In the genomic region with DNA sequence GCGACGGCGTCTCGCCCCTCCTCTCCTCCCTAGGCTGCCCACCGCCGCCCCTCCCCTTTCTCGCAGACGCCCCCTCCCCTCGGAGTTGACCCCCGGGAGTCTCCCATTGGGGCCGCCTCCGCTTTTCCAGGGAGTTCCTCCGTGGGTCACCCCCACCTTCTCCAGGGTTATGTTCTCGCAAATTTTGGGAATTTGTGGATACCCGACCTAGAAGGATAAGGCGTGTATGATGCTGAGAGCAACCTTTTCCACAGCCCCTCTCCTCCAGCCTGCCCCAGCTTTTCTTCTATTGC, we compare ENCODE assay signal across 8 cellular contexts. TPM values are rescaled to one million over a fixed set of nuclear protein-coding genes. Genes with fewer than 3 reads are reported as not detected.
DNase-seq lines count a peak whose midpoint lies in the region; TF ChIP-seq lines count a peak whose summit lies in the region.

No MANE protein-coding gene starts in this region.

- H3K36me3 ChIP-seq in A673 (ENCODE audit: insufficient read depth, low read length, poor library complexity, severe bottlenecking), result no peaks in the 10 kb centered on the region
- H3K36me3 ChIP-seq in MM.1S (replicated peaks; ENCODE audit: insufficient read depth, low read length), result no peaks in the 10 kb centered on the region
- H3K36me3 ChIP-seq in muscle layer of colon (ENCODE audit: insufficient read depth, low read length), result no peaks in the 10 kb centered on the region

- H2AFZ ChIP-seq in MM.1S (ENCODE audit: low read length), result peak overlapping the region; percentile 80

- no peaks in the 10 kb centered on the region for H3K79me2 ChIP-seq in MM.1S (ENCODE audit: low read length)

- H3K4me2 ChIP-seq in MM.1S (ENCODE audit: low read depth, low read length), result peak overlapping the region; percentile 62

- H3K9me3 ChIP-seq in A673 (ENCODE audit: low read depth, low read length, poor library complexity, severe bottlenecking) (no peaks in the 10 kb centered on the region), MM.1S (replicated peaks; ENCODE audit: insufficient read depth, low read length) (no peaks in the 10 kb centered on the region), muscle layer of colon (ENCODE audit: low read length) (no peaks in the 10 kb centered on the region)

- TF ChIP-seq CTCF in A673 (conservative IDR thresholded peaks at IDR 0.05; ENCODE audit: low read depth, low read length) (no peak), MM.1S (IDR thresholded peaks at IDR 0.05; ENCODE audit: low read length) (no peak), dorsolateral prefrontal cortex (IDR thresholded peaks at IDR 0.05 in 54 of 56, conservative IDR thresholded peaks at IDR 0.05 in 2 of 56; ENCODE audit: low read depth in 1 of 56, partially characterized antibody in 56 of 56) (peak in 2 of 56 donors; percentile 0 to 6)

- DNase-seq in A673 (ENCODE audit: low spot score) (no peak), MM.1S (no peak), dorsolateral prefrontal cortex (no peak), NOMO-1 treated with dmso at 0.1 percent for 144 hours (lab: John Stamatoyannopoulos, UW; ENCODE audit: unreplicated experiment) (no peak), NCI-H187 treated with DMSO at 0.1 percent for 48 hours (lab: John Stamatoyannopoulos, UW) (no peak), MV-4-11 (lab: John Stamatoyannopoulos, UW) (no peak), NCI-H446 (lab: John Stamatoyannopoulos, UW) (no peak)

- H3K9me2 ChIP-seq in MM.1S (replicated peaks; ENCODE audit: insufficient read depth, low read length), result no peaks in the 10 kb centered on the region

- POLR2A ChIA-PET in A673 (lab: Charles Lee; ENCODE audit: low non-redundant PET), result interaction anchor here (0.6 kb wide), 1 partner anchor 16 kb away, joined by 3 read pairs; no protein-coding TSS in a partner anchor

- H3K27me3 ChIP-seq in A673 (replicated peaks; ENCODE audit: insufficient read depth, low read depth, low read length, poor library complexity) (no peaks in the 10 kb centered on the region), MM.1S (replicated peaks; ENCODE audit: insufficient read depth, low read length) (no peaks in the 10 kb centered on the region), dorsolateral prefrontal cortex (no peaks in the 10 kb centered on the region), muscle layer of colon (ENCODE audit: control insufficient read depth in 1 of 2, insufficient read depth in 2 of 2, low read length in 2 of 2) (no peaks in the 10 kb centered on the region)

- intact Hi-C loops in A673 (cut with micrococcal nuclease; ENCODE audit: unreplicated experiment) (no loop called here), dorsolateral prefrontal cortex (cut with DNase I) (loop anchor here (2.0 to 5.0 kb wide), 3 partner anchors 36 to 49 kb away; no protein-coding TSS in a partner anchor)

- peaks cover 16% of the 10 kb centered on the region for H3K4me1 ChIP-seq in A673 (ENCODE audit: insufficient read depth, low read length, poor library complexity, severe bottlenecking)
- peaks cover 6% of the 10 kb centered on the region; the same call in 1 of the 2 replicates for H3K4me1 ChIP-seq in MM.1S (ENCODE audit: low read length)
- peaks cover 16% of the 10 kb centered on the region for H3K4me1 ChIP-seq in muscle layer of colon (ENCODE audit: insufficient read depth, low read length)

- H3F3A ChIP-seq in MM.1S (ENCODE audit: insufficient read depth, low read length), result no peaks in the 10 kb centered on the region

- H3K27ac ChIP-seq in A673 (ENCODE audit: low read depth, low read length, poor library complexity, severe bottlenecking), result peak overlapping the region; percentile 93
- peak overlapping the region; percentile 42; the same call in 1 of the 2 replicates for H3K27ac ChIP-seq in MM.1S (ENCODE audit: low read length)
- peak overlapping the region; percentile 90 to 100 (median 98) for H3K27ac ChIP-seq in dorsolateral prefrontal cortex
- peak overlapping the region; percentile 90 for H3K27ac ChIP-seq in muscle layer of colon (ENCODE audit: low read depth, low read length)

- H4K20me1 ChIP-seq in MM.1S (ENCODE audit: insufficient read depth, low read length), result no peaks in the 10 kb centered on the region

- CTCF ChIA-PET in A673 (lab: Charles Lee), result no interaction called here

- peak overlapping the region; percentile 78; the same call in 1 of the 2 replicates for H3K9ac ChIP-seq in MM.1S (ENCODE audit: low read length)
- peak overlapping the region; percentile 52 for H3K9ac ChIP-seq in muscle layer of colon (ENCODE audit: low read length)

- BruUV-seq in A673 (replicated peaks; lab: Mats Ljungman, UMichigan), result no TSS peak

- peak overlapping the region; percentile 68 for H3K4me3 ChIP-seq in A673 (ENCODE audit: low read depth, low read length, poor library complexity, severe bottlenecking)
- H3K4me3 ChIP-seq in MM.1S (ENCODE audit: low read length), result peak overlapping the region; percentile 84
- H3K4me3 ChIP-seq in dorsolateral prefrontal cortex, result peak overlapping the region; percentile 57 to 96 (median 85)
- H3K4me3 ChIP-seq in muscle layer of colon (ENCODE audit: low read depth in 1 of 2, low read length in 2 of 2), result peak overlapping the region; percentile 77 to 91

RNA-seq across cellular contexts. Expression of gene RCBTB2, which starts 0.3 kb away (rescaled TPM):
- total RNA-seq in A673 (2021), result 4.3 and 6.3 TPM in 2 replicates
- total RNA-seq in dorsolateral prefrontal cortex, result 10 to 100 TPM in 100 of 120 experiments, 1 to 10 TPM in 20; 7.7 to 20.0 (median 11.9) TPM

Comparison
In these comparisons a context has a peak if more than half of its experiments do, and no peak if none do; other contexts are left out.
1. H3K27ac ChIP-seq: peak in every context shown above with its lines; median percentile 98 in dorsolateral prefrontal cortex; 93 in A673; 90 in muscle layer of colon; 42 in MM.1S.